Comparison of ENCODE assay signal across 1 cellular context in genomic region chr2:113918229-113918628, GRCh38.
A peak's percentile ranks its signal among the peaks of the same experiment; 100 is the strongest.
TF ChIP-seq lines count a peak whose summit lies in the region.

No MANE protein-coding gene starts in this region.

TF ChIP-seq in GM12878, 131 proteins besides CTCF, POLR2A, EP300 and RAD21:
- TF ChIP-seq POLR2AphosphoS5 (IDR thresholded peaks at IDR 0.05; ENCODE audit: low read length) (peak; percentile 55; the same call in 1 of the 2 replicates), CREB1 (IDR thresholded peaks at IDR 0.05; ENCODE audit: low read depth) (no peak)
